1 cellular context compared by ENCODE assay signal in genomic region chr20:35297740-35298139, GRCh38.
TF ChIP-seq lines count a peak whose summit lies in the region.

No MANE protein-coding gene starts in this region.

TF ChIP-seq in HCT116, 20 proteins besides CTCF, POLR2A, EP300 and RAD21 (continued from another document):
- TF ChIP-seq ZBTB33 (IDR thresholded peaks at IDR 0.05; ENCODE audit: extremely low read depth, insufficient replicate concordance, low read length) = no peak
- no peak for TF ChIP-seq TCF7L2 (IDR thresholded peaks at IDR 0.05; ENCODE audit: borderline replicate concordance, extremely low read depth, insufficient read depth, insufficient read length)
- no peak for TF ChIP-seq POLR2AphosphoS5 (IDR thresholded peaks at IDR 0.05; ENCODE audit: low read depth, low read length)
- no peak for TF ChIP-seq FOSL1 (IDR thresholded peaks at IDR 0.05; ENCODE audit: low read depth)
- no peak for TF ChIP-seq ZFX (IDR thresholded peaks at IDR 0.05)
